In the genomic region with DNA sequence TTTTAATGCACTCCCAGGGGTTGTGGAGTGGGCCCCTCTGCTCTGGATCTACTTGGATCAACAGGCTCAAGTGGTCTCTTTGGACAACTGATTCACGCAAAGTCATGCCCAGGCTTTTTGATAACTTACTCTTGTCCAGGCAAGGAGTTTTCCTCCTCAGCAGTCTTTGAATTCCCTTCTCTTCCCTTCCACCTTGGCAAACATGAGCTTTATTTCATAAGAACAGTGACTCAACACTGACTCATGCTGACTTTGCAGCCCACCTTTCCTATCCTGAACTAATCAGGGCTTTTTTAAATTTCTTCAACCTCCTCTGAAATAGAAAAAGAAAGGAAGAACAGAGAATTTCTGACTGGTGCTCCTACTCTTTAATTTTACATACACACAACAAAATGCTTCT, we compare ENCODE assay signal across 16 cellular contexts.
DNase-seq lines count a peak whose midpoint lies in the region; ATAC-seq, FAIRE-seq and TF ChIP-seq lines count a peak whose summit lies in the region.
"Had no signal": no experiment of that assay in that cellular context is flagged by ENCODE, and none has a peak within 500 bp of the region (broad histone marks: within the 10 kb centered on the region; RNA-seq: fewer than 3 reads in every experiment).

No MANE protein-coding gene starts in this region.

- H3K18ac ChIP-seq in H1 (ENCODE audit: extremely low read depth, low read length): no peak overlapping the region
- no peak overlapping the region for H3K18ac ChIP-seq in neuronal stem cell (ENCODE audit: low read length)

- CTCF ChIA-PET in H1 (lab: Charles Lee; ENCODE audit: partially characterized antibody): interaction anchor here (1.2 to 1.9 kb wide), 2 partner anchors 8 to 263 kb away, joined by 3 to 5 read pairs; no protein-coding TSS in a partner anchor

- H4K5ac ChIP-seq in H1 (ENCODE audit: insufficient read length, low read depth, low read length): no peak overlapping the region

- H2AK5ac ChIP-seq in H1 (ENCODE audit: low read depth, low read length): no peak overlapping the region
- no peak overlapping the region for H2AK5ac ChIP-seq in neuronal stem cell (ENCODE audit: low read depth, low read length)

- H3K4me2 ChIP-seq in H1 (ENCODE audit: insufficient read depth in 1 of 2, low read depth in 2 of 2, low read length in 2 of 2) (no peak overlapping the region), neuronal stem cell (ENCODE audit: insufficient read depth, low read length, poor library complexity, severe bottlenecking) (no peak overlapping the region)

- H4K8ac ChIP-seq in H1 (ENCODE audit: extremely low read depth, insufficient read depth, low read length): no peak overlapping the region
- H4K8ac ChIP-seq in neuronal stem cell (ENCODE audit: low read depth, low read length): no peak overlapping the region

- H4K20me1 ChIP-seq in H1 (replicated peaks in 1 of 2; ENCODE audit: control insufficient read depth in 1 of 2, insufficient read depth in 2 of 2, low read length in 2 of 2): no peaks in the 10 kb centered on the region

- no peak for TF ChIP-seq POLR2A in H1 (IDR thresholded peaks at IDR 0.05; ENCODE audit: control extremely low read depth in 1 of 2, low read depth in 2 of 2, low read length in 2 of 2)

- no peaks in the 10 kb centered on the region for H3K36me3 ChIP-seq in MG63
- H3K36me3 ChIP-seq in H1 (ENCODE audit: control insufficient read depth in 2 of 4, insufficient read depth in 4 of 4, low read length in 3 of 4): no peaks in the 10 kb centered on the region
- no peaks in the 10 kb centered on the region for H3K36me3 ChIP-seq in mesodermal cell (ENCODE audit: control insufficient read depth, insufficient read depth, low read length)
- H3K36me3 ChIP-seq in neuronal stem cell (replicated peaks in 1 of 2; ENCODE audit: control insufficient read depth in 2 of 2, insufficient read depth in 2 of 2, low read length in 2 of 2): no peaks in the 10 kb centered on the region
- H3K36me3 ChIP-seq: upper lobe of left lung had no signal

- H3K9me3 ChIP-seq in MG63 (no peaks in the 10 kb centered on the region; the same call in 1 of the 2 replicates), H1 (ENCODE audit: insufficient read depth in 2 of 2, low read depth in 1 of 2, low read length in 1 of 2) (no peaks in the 10 kb centered on the region), mesodermal cell (ENCODE audit: control insufficient read depth, low read length) (peaks cover 4% of the 10 kb centered on the region), neuronal stem cell (replicated peaks in 1 of 2; ENCODE audit: control insufficient read depth in 2 of 2, insufficient read depth in 1 of 2, low read depth in 1 of 2, low read length in 2 of 2) (no peaks in the 10 kb centered on the region)
- H3K9me3 ChIP-seq: upper lobe of left lung had no signal

- H3K27me3 ChIP-seq in MG63 (no peaks in the 10 kb centered on the region), H1 (replicated peaks in 1 of 4; ENCODE audit: control insufficient read depth in 3 of 4, extremely low read depth in 1 of 4, insufficient read depth in 3 of 4, low read length in 3 of 4) (no peaks in the 10 kb centered on the region), neuronal stem cell (ENCODE audit: control insufficient read depth in 3 of 3, insufficient read depth in 3 of 3, low read depth in 1 of 3, low read length in 3 of 3) (no peaks in the 10 kb centered on the region)
- H3K27me3 ChIP-seq: upper lobe of left lung had no signal

- H2BK5ac ChIP-seq in H1 (ENCODE audit: low read depth, low read length) (no peak overlapping the region), neuronal stem cell (ENCODE audit: low read length) (no peak overlapping the region)

- TF ChIP-seq EP300 in H1 (IDR thresholded peaks at IDR 0.05; ENCODE audit: borderline replicate concordance in 1 of 2, low read depth in 2 of 2, low read length in 2 of 2): no peak

- no peak overlapping the region for H4K91ac ChIP-seq in H1 (replicated peaks; ENCODE audit: insufficient read length, low read length)
- H4K91ac ChIP-seq in neuronal stem cell (ENCODE audit: low read depth, low read length, poor library complexity): no peak overlapping the region

- H2BK120ac ChIP-seq in H1 (replicated peaks; ENCODE audit: low read depth, low read length) (no peak overlapping the region), neuronal stem cell (ENCODE audit: low read depth, low read length) (no peak overlapping the region)

- H3K4me1 ChIP-seq in H1 (replicated peaks in 1 of 4; ENCODE audit: control insufficient read depth in 3 of 4, insufficient read depth in 4 of 4, low read length in 3 of 4): peaks cover 2 to 12% (median 6%) of the 10 kb centered on the region in 4 experiments; a peak in 5 of 7 replicates
- H3K4me1 ChIP-seq in mesodermal cell (ENCODE audit: control insufficient read depth, insufficient read depth, low read length, poor library complexity, severe bottlenecking): peaks cover 11% of the 10 kb centered on the region
- peaks cover 0 to 3% of the 10 kb centered on the region in 2 donors for H3K4me1 ChIP-seq in neuronal stem cell (ENCODE audit: control insufficient read depth in 2 of 2, insufficient read depth in 1 of 2, low read depth in 1 of 2, low read length in 2 of 2)
- H3K4me1 ChIP-seq: upper lobe of left lung had no signal

- no peak for TF ChIP-seq CTCF in H1 (IDR thresholded peaks at IDR 0.05; ENCODE audit: control extremely low read depth in 1 of 3, insufficient read depth in 1 of 3, low read depth in 1 of 3, low read length in 3 of 3)

- 0 out of 2 replicates have a peak overlapping the region, but pooled peaks have one; percentile 9 for H2BK20ac ChIP-seq in H1 (ENCODE audit: low read length)

- H3K14ac ChIP-seq in H1 (ENCODE audit: insufficient read length): no peak overlapping the region
- H3K14ac ChIP-seq in neuronal stem cell (ENCODE audit: low read length): no peak overlapping the region

- no peak overlapping the region for H3K4ac ChIP-seq in H1 (replicated peaks; ENCODE audit: insufficient read length, low read depth, low read length)
- no peak overlapping the region for H3K4ac ChIP-seq in neuronal stem cell (ENCODE audit: low read length)

- no peak for TF ChIP-seq RAD21 in H1 (IDR thresholded peaks at IDR 0.05 in 1 of 2, conservative IDR thresholded peaks at IDR 0.05 in 1 of 2; ENCODE audit: low read depth in 2 of 2, low read length in 2 of 2)

- H2BK12ac ChIP-seq in H1 (ENCODE audit: low read depth, low read length): no peak overlapping the region
- no peak overlapping the region for H2BK12ac ChIP-seq in neuronal stem cell (ENCODE audit: low read length)

- H3K9ac ChIP-seq in H1 (replicated peaks in 1 of 4; ENCODE audit: extremely low read depth in 1 of 4, low read depth in 3 of 4, low read length in 3 of 4): no peak overlapping the region
- H3K9ac ChIP-seq in neuronal stem cell (ENCODE audit: low read depth, low read length, poor library complexity): no peak overlapping the region

- no peak overlapping the region for H3K27ac ChIP-seq in H1 (ENCODE audit: low read depth, low read length)
- peak overlapping the region; percentile 25 for H3K27ac ChIP-seq in mesodermal cell (ENCODE audit: low read depth, low read length, severe bottlenecking)
- H3K27ac ChIP-seq in neuronal stem cell (replicated peaks; ENCODE audit: low read length): no peak overlapping the region
- H3K27ac ChIP-seq: upper lobe of left lung had no signal

- H3K23ac ChIP-seq in H1 (ENCODE audit: insufficient read length): no peak overlapping the region
- H3K23ac ChIP-seq in neuronal stem cell (ENCODE audit: low read depth, low read length, poor library complexity): no peak overlapping the region

- H3K79me1 ChIP-seq in H1 (ENCODE audit: low read depth, low read length) (no peaks in the 10 kb centered on the region), neuronal stem cell (ENCODE audit: low read depth, low read length) (no peaks in the 10 kb centered on the region)

- POLR2A ChIA-PET in H1 (lab: Charles Lee; ENCODE audit: partially characterized antibody): no interaction called here

- no peak overlapping the region for H3K56ac ChIP-seq in H1 (replicated peaks; ENCODE audit: insufficient read length, low read depth, low read length)

- ATAC-seq in GM21619 (IDR thresholded peaks at IDR 0.05; ENCODE audit: unreplicated experiment): no peak
- ATAC-seq: Panc1 had no signal

- H2AFZ ChIP-seq in H1 (ENCODE audit: low read length) (no peak overlapping the region), neuronal stem cell (ENCODE audit: low read length) (no peak overlapping the region)

- H3K79me2 ChIP-seq in H1 (ENCODE audit: control insufficient read depth in 1 of 2, insufficient read depth in 2 of 2, low read length in 2 of 2): no peaks in the 10 kb centered on the region

- peaks cover 2% of the 10 kb centered on the region; the same call in 1 of the 2 replicates for H3K23me2 ChIP-seq in H1 (ENCODE audit: low read depth, low read length)

- H3K4me3 ChIP-seq in MG63 (no peak overlapping the region), H1 (ENCODE audit: extremely low read depth in 1 of 4, insufficient read depth in 2 of 4, low read depth in 3 of 4, low read length in 4 of 4) (no peak overlapping the region), mesodermal cell (ENCODE audit: extremely low read depth, insufficient read depth, low read length, poor library complexity, severe bottlenecking) (no peak overlapping the region), neuronal stem cell (ENCODE audit: low read length in 2 of 2) (no peak overlapping the region)
- H3K4me3 ChIP-seq: upper lobe of left lung had no signal

- no peak for FAIRE-seq in H1 (lab: Jason Lieb, UNC)
- FAIRE-seq: kidney had no signal

- WGBS in H1 (ENCODE audit: extremely low coverage in 1 of 2, insufficient coverage in 1 of 2, insufficient read length in 1 of 2, insufficient replicate concordance in 2 of 2, low coverage in 1 of 2, low lambda C conversion rate in 2 of 2, missing lambda C conversion rate in 1 of 2), 2 experiments: 91% methylated on average over 1 of the region's 1 CpG; no CpG with 5 or more reads in 1 of the 2 experiments
- WGBS in mesodermal cell (ENCODE audit: insufficient coverage in 2 of 2), 2 experiments: 88 to 95% methylated on average over 1 of the region's 1 CpG
- no CpG with 5 or more reads among the region's 1 CpG for WGBS in neuronal stem cell (ENCODE audit: extremely low coverage in 2 of 2, insufficient read length in 2 of 2, insufficient replicate concordance in 1 of 2), 2 donors

- DNase-seq in AG20443 (ENCODE audit: low spot score) (peak; percentile 65), MG63 (peak; percentile 52), H1 (ENCODE audit: low read depth in 1 of 2, low spot score in 2 of 2) (no peak), SKM-1 treated with dmso at 0.1 percent for 144 hours (lab: John Stamatoyannopoulos, UW; ENCODE audit: unreplicated experiment) (no peak), neuronal stem cell (ENCODE audit: low spot score) (no peak), NCI-H2029 treated with DMSO at 0.1 percent for 48 hours (lab: John Stamatoyannopoulos, UW) (no peak)
- DNase-seq: activated CD4-positive, CD25-positive, alpha-beta regulatory T cell; activated effector memory CD4-positive, alpha-beta T cell treated with Interleukin-2 at 50 U/mL for 16 hours; CD4-positive, alpha-beta T cell; effector CD8-positive, alpha-beta T cell; kidney; NCI-H2107 had no signal

- no peak overlapping the region for H2BK15ac ChIP-seq in H1 (ENCODE audit: low read length)
- H2BK15ac ChIP-seq in neuronal stem cell (ENCODE audit: low read length): no peak overlapping the region

TF ChIP-seq in H1, 55 proteins besides CTCF, POLR2A, EP300 and RAD21 (continues in another document):
- no peak for TF ChIP-seq EGR1 (IDR thresholded peaks at IDR 0.05; ENCODE audit: borderline replicate concordance, low read depth, low read length)
- no peak for TF ChIP-seq KDM5A (IDR thresholded peaks at IDR 0.05; ENCODE audit: low read length)

Comparison
In these comparisons a context has a peak if more than half of its experiments do, and no peak if none do; other contexts are left out.
1. DNase-seq: peak in AG20443 (single experiment) and MG63 (single experiment); none in H1 (0 of 2), SKM-1 treated with dmso at 0.1 percent for 144 hours (single experiment), neuronal stem cell (single experiment) and NCI-H2029 treated with DMSO at 0.1 percent for 48 hours (single experiment).